ENCODE assay signal across 1 cellular context in the genomic region with DNA sequence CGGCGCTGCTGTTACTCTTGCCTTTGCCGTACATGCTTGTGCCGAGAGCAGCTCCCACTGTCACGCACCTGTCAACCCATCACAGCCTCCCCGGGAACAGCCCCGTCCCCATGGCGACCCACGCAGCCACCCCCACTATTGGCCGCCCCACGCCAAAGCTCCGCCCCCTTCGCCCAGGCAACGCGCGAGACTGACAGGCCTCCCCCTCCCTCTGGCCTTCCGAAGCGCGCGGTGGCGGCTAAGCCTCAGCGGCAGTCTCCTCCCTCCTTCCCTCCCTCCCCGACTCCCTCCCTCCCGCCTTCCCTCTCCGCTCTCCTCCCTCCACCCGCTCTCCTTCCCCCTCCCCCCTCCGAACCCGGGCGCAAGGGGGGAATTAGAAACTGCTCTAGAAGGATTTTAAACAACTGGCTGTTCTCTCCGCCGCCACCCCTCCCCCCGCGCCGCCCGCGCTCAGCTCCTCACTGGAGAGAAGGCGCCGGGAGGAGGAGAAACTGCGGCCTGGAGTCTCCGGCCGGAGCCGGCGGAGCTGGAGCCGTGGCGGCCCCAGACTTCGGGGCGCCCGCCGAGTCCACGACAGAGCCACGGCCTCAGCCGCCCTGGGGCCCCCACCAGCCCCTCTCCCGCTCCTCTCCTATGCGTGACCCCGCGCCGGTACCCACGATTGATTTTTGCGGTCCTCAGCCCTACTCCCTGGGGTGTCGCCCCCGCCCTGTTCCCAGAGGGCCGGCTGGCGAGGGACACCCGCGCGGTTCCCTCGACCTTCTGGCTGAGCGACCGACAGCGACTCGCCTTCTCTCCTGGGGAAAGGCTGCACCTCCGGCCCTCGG.
A peak's percentile ranks its signal among the peaks of the same experiment; 100 is the strongest.
TF ChIP-seq lines count a peak whose summit lies in the region.

A gene (minus strand): TSS at position 89 of the 827 bp plus-strand sequence. CDS start 55 bp downstream, at position 34.

TF ChIP-seq in K562, 482 proteins besides CTCF, POLR2A, EP300 and RAD21 (continued from another document and continues in another):
- TF ChIP-seq, protein P1, sequence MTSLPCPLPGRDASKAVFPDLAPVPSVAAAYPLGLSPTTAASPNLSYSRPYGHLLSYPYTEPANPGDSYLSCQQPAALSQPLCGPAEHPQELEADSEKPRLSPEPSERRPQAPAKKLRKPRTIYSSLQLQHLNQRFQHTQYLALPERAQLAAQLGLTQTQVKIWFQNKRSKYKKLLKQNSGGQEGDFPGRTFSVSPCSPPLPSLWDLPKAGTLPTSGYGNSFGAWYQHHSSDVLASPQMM (CRISPR knock-in tag; IDR thresholded peaks at IDR 0.05), result no peak
- TF ChIP-seq RBM25 (IDR thresholded peaks at IDR 0.05; ENCODE audit: low read depth, low read length, severe bottlenecking) (peak; percentile 3), TAF1 (IDR thresholded peaks at IDR 0.05; ENCODE audit: control insufficient read depth, extremely low read depth, insufficient read depth, low read length, severe bottlenecking) (peak; percentile 94), ZZZ3 (IDR thresholded peaks at IDR 0.05) (no peak), ZNF699 (CRISPR knock-in tag; IDR thresholded peaks at IDR 0.05; ENCODE audit: insufficient replicate concordance) (no peak), ADNP (tag; IDR thresholded peaks at IDR 0.05) (peak; percentile 67; the same call in 1 of the 2 replicates), NR2F6 (CRISPR knock-in tag; IDR thresholded peaks at IDR 0.05) (no peak), ZNF444 (CRISPR knock-in tag; IDR thresholded peaks at IDR 0.05) (peak; percentile 89; the same call in 1 of the 2 replicates), MXI1 (IDR thresholded peaks at IDR 0.05; ENCODE audit: low read depth, low read length) (peak; percentile 98), PHB (CRISPR knock-in tag; IDR thresholded peaks at IDR 0.05) (no peak), RBM14 (IDR thresholded peaks at IDR 0.05; ENCODE audit: borderline replicate concordance, insufficient read depth, low read depth, low read length) (0 out of 2 replicates have a peak, but pooled peaks have one; percentile 72), JUNB (CRISPR knock-in tag; conservative IDR thresholded peaks at IDR 0.05) (no peak), GTF2F1 (IDR thresholded peaks at IDR 0.05; ENCODE audit: low read depth, low read length) (0 out of 2 replicates have a peak, but pooled peaks have one; percentile 35), ZNF785 (CRISPR knock-in tag; IDR thresholded peaks at IDR 0.05) (no peak), TAL1 (IDR thresholded peaks at IDR 0.05) (0 out of 2 replicates have a peak, but pooled peaks have one; percentile 7), NFATC3 (IDR thresholded peaks at IDR 0.05) (no peak), SOX6 (IDR thresholded peaks at IDR 0.05) (peak; percentile 77), KAT8 (IDR thresholded peaks at IDR 0.05; ENCODE audit: low read depth) (no peak), ZNF436 (CRISPR knock-in tag; IDR thresholded peaks at IDR 0.05) (no peak), ZNF239 (CRISPR knock-in tag; IDR thresholded peaks at IDR 0.05) (no peak), KLF6 (CRISPR knock-in tag; IDR thresholded peaks at IDR 0.05; ENCODE audit: borderline replicate concordance) (0 out of 2 replicates have a peak, but pooled peaks have one; percentile 46), BRCA1 (IDR thresholded peaks at IDR 0.05) (no peak), BRCA1 (CRISPR knock-in tag; IDR thresholded peaks at IDR 0.05) (no peak), CBFB (CRISPR knock-in tag; IDR thresholded peaks at IDR 0.05) (no peak), ATF1 (CRISPR knock-in tag; IDR thresholded peaks at IDR 0.05) (no peak), ATF1 (tag; IDR thresholded peaks at IDR 0.05) (peak; percentile 56; the same call in 1 of the 2 replicates), CCAR2 (IDR thresholded peaks at IDR 0.05; ENCODE audit: low read depth, low read length) (no peak), TRIM24 (IDR thresholded peaks at IDR 0.05) (peak; percentile 15 to 67; a peak in 3 of 4 replicates), EZH2 (IDR thresholded peaks at IDR 0.05; ENCODE audit: borderline replicate concordance, low read depth, low read length) (no peak), ZNF217 (CRISPR knock-in tag; IDR thresholded peaks at IDR 0.05) (no peak), NCOA2 (IDR thresholded peaks at IDR 0.05; ENCODE audit: partially characterized antibody in 2 of 2) (no peak)
- TF ChIP-seq, protein P2, sequence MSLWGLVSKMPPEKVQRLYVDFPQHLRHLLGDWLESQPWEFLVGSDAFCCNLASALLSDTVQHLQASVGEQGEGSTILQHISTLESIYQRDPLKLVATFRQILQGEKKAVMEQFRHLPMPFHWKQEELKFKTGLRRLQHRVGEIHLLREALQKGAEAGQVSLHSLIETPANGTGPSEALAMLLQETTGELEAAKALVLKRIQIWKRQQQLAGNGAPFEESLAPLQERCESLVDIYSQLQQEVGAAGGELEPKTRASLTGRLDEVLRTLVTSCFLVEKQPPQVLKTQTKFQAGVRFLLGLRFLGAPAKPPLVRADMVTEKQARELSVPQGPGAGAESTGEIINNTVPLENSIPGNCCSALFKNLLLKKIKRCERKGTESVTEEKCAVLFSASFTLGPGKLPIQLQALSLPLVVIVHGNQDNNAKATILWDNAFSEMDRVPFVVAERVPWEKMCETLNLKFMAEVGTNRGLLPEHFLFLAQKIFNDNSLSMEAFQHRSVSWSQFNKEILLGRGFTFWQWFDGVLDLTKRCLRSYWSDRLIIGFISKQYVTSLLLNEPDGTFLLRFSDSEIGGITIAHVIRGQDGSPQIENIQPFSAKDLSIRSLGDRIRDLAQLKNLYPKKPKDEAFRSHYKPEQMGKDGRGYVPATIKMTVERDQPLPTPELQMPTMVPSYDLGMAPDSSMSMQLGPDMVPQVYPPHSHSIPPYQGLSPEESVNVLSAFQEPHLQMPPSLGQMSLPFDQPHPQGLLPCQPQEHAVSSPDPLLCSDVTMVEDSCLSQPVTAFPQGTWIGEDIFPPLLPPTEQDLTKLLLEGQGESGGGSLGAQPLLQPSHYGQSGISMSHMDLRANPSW (CRISPR knock-in tag; IDR thresholded peaks at IDR 0.05), result no peak
- TF ChIP-seq, protein P3, sequence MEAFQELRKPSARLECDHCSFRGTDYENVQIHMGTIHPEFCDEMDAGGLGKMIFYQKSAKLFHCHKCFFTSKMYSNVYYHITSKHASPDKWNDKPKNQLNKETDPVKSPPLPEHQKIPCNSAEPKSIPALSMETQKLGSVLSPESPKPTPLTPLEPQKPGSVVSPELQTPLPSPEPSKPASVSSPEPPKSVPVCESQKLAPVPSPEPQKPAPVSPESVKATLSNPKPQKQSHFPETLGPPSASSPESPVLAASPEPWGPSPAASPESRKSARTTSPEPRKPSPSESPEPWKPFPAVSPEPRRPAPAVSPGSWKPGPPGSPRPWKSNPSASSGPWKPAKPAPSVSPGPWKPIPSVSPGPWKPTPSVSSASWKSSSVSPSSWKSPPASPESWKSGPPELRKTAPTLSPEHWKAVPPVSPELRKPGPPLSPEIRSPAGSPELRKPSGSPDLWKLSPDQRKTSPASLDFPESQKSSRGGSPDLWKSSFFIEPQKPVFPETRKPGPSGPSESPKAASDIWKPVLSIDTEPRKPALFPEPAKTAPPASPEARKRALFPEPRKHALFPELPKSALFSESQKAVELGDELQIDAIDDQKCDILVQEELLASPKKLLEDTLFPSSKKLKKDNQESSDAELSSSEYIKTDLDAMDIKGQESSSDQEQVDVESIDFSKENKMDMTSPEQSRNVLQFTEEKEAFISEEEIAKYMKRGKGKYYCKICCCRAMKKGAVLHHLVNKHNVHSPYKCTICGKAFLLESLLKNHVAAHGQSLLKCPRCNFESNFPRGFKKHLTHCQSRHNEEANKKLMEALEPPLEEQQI (IDR thresholded peaks at IDR 0.05), result peak; percentile 88
- TF ChIP-seq, protein P4, sequence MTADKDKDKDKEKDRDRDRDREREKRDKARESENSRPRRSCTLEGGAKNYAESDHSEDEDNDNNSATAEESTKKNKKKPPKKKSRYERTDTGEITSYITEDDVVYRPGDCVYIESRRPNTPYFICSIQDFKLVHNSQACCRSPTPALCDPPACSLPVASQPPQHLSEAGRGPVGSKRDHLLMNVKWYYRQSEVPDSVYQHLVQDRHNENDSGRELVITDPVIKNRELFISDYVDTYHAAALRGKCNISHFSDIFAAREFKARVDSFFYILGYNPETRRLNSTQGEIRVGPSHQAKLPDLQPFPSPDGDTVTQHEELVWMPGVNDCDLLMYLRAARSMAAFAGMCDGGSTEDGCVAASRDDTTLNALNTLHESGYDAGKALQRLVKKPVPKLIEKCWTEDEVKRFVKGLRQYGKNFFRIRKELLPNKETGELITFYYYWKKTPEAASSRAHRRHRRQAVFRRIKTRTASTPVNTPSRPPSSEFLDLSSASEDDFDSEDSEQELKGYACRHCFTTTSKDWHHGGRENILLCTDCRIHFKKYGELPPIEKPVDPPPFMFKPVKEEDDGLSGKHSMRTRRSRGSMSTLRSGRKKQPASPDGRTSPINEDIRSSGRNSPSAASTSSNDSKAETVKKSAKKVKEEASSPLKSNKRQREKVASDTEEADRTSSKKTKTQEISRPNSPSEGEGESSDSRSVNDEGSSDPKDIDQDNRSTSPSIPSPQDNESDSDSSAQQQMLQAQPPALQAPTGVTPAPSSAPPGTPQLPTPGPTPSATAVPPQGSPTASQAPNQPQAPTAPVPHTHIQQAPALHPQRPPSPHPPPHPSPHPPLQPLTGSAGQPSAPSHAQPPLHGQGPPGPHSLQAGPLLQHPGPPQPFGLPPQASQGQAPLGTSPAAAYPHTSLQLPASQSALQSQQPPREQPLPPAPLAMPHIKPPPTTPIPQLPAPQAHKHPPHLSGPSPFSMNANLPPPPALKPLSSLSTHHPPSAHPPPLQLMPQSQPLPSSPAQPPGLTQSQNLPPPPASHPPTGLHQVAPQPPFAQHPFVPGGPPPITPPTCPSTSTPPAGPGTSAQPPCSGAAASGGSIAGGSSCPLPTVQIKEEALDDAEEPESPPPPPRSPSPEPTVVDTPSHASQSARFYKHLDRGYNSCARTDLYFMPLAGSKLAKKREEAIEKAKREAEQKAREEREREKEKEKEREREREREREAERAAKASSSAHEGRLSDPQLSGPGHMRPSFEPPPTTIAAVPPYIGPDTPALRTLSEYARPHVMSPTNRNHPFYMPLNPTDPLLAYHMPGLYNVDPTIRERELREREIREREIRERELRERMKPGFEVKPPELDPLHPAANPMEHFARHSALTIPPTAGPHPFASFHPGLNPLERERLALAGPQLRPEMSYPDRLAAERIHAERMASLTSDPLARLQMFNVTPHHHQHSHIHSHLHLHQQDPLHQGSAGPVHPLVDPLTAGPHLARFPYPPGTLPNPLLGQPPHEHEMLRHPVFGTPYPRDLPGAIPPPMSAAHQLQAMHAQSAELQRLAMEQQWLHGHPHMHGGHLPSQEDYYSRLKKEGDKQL (CRISPR knock-in tag; IDR thresholded peaks at IDR 0.05; ENCODE audit: borderline replicate concordance), result no peak
- TF ChIP-seq, protein P5, sequence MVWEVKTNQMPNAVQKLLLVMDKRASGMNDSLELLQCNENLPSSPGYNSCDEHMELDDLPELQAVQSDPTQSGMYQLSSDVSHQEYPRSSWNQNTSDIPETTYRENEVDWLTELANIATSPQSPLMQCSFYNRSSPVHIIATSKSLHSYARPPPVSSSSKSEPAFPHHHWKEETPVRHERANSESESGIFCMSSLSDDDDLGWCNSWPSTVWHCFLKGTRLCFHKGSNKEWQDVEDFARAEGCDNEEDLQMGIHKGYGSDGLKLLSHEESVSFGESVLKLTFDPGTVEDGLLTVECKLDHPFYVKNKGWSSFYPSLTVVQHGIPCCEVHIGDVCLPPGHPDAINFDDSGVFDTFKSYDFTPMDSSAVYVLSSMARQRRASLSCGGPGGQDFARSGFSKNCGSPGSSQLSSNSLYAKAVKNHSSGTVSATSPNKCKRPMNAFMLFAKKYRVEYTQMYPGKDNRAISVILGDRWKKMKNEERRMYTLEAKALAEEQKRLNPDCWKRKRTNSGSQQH (CRISPR knock-in tag; IDR thresholded peaks at IDR 0.05), result no peak
- TF ChIP-seq, protein P6, sequence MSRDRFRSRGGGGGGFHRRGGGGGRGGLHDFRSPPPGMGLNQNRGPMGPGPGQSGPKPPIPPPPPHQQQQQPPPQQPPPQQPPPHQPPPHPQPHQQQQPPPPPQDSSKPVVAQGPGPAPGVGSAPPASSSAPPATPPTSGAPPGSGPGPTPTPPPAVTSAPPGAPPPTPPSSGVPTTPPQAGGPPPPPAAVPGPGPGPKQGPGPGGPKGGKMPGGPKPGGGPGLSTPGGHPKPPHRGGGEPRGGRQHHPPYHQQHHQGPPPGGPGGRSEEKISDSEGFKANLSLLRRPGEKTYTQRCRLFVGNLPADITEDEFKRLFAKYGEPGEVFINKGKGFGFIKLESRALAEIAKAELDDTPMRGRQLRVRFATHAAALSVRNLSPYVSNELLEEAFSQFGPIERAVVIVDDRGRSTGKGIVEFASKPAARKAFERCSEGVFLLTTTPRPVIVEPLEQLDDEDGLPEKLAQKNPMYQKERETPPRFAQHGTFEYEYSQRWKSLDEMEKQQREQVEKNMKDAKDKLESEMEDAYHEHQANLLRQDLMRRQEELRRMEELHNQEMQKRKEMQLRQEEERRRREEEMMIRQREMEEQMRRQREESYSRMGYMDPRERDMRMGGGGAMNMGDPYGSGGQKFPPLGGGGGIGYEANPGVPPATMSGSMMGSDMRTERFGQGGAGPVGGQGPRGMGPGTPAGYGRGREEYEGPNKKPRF (IDR thresholded peaks at IDR 0.05; ENCODE audit: low read depth, low read length), result no peak
- TF ChIP-seq, protein P7, sequence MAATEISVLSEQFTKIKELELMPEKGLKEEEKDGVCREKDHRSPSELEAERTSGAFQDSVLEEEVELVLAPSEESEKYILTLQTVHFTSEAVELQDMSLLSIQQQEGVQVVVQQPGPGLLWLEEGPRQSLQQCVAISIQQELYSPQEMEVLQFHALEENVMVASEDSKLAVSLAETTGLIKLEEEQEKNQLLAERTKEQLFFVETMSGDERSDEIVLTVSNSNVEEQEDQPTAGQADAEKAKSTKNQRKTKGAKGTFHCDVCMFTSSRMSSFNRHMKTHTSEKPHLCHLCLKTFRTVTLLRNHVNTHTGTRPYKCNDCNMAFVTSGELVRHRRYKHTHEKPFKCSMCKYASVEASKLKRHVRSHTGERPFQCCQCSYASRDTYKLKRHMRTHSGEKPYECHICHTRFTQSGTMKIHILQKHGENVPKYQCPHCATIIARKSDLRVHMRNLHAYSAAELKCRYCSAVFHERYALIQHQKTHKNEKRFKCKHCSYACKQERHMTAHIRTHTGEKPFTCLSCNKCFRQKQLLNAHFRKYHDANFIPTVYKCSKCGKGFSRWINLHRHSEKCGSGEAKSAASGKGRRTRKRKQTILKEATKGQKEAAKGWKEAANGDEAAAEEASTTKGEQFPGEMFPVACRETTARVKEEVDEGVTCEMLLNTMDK (IDR thresholded peaks at IDR 0.05; ENCODE audit: borderline replicate concordance, insufficient read depth, low read depth, low read length, poor library complexity, severe bottlenecking), result no peak
- TF ChIP-seq, protein P8, sequence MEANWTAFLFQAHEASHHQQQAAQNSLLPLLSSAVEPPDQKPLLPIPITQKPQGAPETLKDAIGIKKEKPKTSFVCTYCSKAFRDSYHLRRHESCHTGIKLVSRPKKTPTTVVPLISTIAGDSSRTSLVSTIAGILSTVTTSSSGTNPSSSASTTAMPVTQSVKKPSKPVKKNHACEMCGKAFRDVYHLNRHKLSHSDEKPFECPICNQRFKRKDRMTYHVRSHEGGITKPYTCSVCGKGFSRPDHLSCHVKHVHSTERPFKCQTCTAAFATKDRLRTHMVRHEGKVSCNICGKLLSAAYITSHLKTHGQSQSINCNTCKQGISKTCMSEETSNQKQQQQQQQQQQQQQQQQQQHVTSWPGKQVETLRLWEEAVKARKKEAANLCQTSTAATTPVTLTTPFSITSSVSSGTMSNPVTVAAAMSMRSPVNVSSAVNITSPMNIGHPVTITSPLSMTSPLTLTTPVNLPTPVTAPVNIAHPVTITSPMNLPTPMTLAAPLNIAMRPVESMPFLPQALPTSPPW (CRISPR knock-in tag; IDR thresholded peaks at IDR 0.05), result peak; percentile 99
